8 cellular contexts compared by ENCODE assay signal in the genomic region with DNA sequence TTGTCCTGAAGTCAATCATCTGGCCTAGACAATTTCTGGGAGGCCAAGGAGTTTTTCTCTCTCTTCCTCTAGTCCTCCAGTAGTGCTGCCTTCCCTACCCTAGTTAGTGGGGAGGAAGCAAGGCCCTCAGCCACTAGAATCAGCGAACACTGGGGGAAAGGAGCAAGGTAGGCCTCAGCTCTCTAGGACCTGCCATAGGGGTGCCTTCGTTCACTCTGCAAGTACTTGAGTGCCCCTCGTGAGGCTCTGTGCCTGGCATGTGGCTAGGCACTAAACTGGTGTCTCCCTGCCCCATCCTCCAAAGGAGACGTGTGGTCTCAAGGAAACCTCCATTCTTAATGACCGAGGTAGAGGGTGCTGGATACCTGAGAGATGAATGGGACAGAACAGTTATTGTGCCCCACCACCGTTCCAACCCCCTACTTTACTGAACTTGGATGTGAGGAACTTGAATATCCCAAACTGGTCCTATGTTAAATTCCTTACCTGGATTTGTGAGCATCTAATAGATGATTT. TPM values are rescaled to one million over a fixed set of nuclear protein-coding genes. Genes with fewer than 3 reads are reported as not detected.
A peak's percentile ranks its signal among the peaks of the same experiment; 100 is the strongest.
DNase-seq lines count a peak whose midpoint lies in the region; ATAC-seq and TF ChIP-seq lines count a peak whose summit lies in the region.

No MANE protein-coding gene starts in this region.

- peak overlapping the region; percentile 98 for H3K27ac ChIP-seq in BLaER1
- peak overlapping the region; percentile 87 for H3K27ac ChIP-seq in lower lobe of right lung

- H3K9me3 Mint-ChIP-seq in activated T-cell treated with anti-CD3 and anti-CD28 coated beads, Interleukin-2, amount 50 U/mL, for 72 hours = no peaks in the 10 kb centered on the region

- peak overlapping the region; percentile 38 for H3K27ac Mint-ChIP-seq in activated T-cell treated with anti-CD3 and anti-CD28 coated beads, Interleukin-2, amount 50 U/mL, for 72 hours

- peaks cover 57% of the 10 kb centered on the region for H3K4me1 Mint-ChIP-seq in activated T-cell treated with anti-CD3 and anti-CD28 coated beads, Interleukin-2, amount 50 U/mL, for 72 hours (ENCODE audit: low read depth)

- H3K9me3 ChIP-seq in BLaER1 (no peaks in the 10 kb centered on the region), lower lobe of right lung (no peaks in the 10 kb centered on the region)

- H4K20me1 ChIP-seq in BLaER1 = peaks cover 28% of the 10 kb centered on the region

- no peak for ATAC-seq in activated T-cell treated with anti-CD3 and anti-CD28 coated beads, Interleukin-2, amount 50 U/mL, for 72 hours (replicated peaks in 1 of 2)
- no peak for ATAC-seq in lower lobe of right lung
- no peak for ATAC-seq in HG02938 (IDR thresholded peaks at IDR 0.05; ENCODE audit: unreplicated experiment)

- H3K4me1 ChIP-seq in BLaER1 (peaks cover 98% of the 10 kb centered on the region), lower lobe of right lung (peaks cover 51% of the 10 kb centered on the region)

- H3K4me3 ChIP-seq in BLaER1 (peak overlapping the region; percentile 83), lower lobe of right lung (peak overlapping the region; percentile 61)
- peak overlapping the region; percentile 91 for H3K4me3 ChIP-seq in Jurkat, Clone E6-1 (ENCODE audit: low read length)

- H3K36me3 ChIP-seq in BLaER1 (peaks cover 24% of the 10 kb centered on the region), lower lobe of right lung (peaks cover 27% of the 10 kb centered on the region)

- H3K27me3 Mint-ChIP-seq in activated T-cell treated with anti-CD3 and anti-CD28 coated beads, Interleukin-2, amount 50 U/mL, for 72 hours (ENCODE audit: low read depth) = no peaks in the 10 kb centered on the region

- peak; percentile 39 for DNase-seq in Jurkat, Clone E6-1 (ENCODE audit: low read depth, low spot score)
- peak in 1 of 2 donors; percentile 23 for DNase-seq in activated T-cell treated with anti-CD3 and anti-CD28 coated beads, Interleukin-2, amount 50 U/mL, for 72 hours
- DNase-seq in lower lobe of right lung (no peak), posterior cingulate gyrus (no peak), SW 1271 (lab: John Stamatoyannopoulos, UW) (no peak), D341Med (ENCODE audit: low spot score) (no peak)

- peak overlapping the region; percentile 83 to 95 for H3K4me3 Mint-ChIP-seq in activated T-cell treated with anti-CD3 and anti-CD28 coated beads, Interleukin-2, amount 50 U/mL, for 72 hours

- intact Hi-C loops in lower lobe of right lung (cut with DNase I) (no loop called here), posterior cingulate gyrus (cut with DNase I) (no loop called here)

- peak overlapping the region; percentile 100 for H3K4me2 ChIP-seq in BLaER1

- H3K36me3 Mint-ChIP-seq in activated T-cell treated with anti-CD3 and anti-CD28 coated beads, Interleukin-2, amount 50 U/mL, for 72 hours (ENCODE audit: insufficient read depth in 2 of 2) = peaks cover 3 to 7% of the 10 kb centered on the region in 2 donors

- peak overlapping the region; percentile 96 for H3K9ac ChIP-seq in BLaER1

- no peaks in the 10 kb centered on the region for H3K27me3 ChIP-seq in BLaER1
- H3K27me3 ChIP-seq in lower lobe of right lung (ENCODE audit: low read depth) = no peaks in the 10 kb centered on the region

- TF ChIP-seq CTCF in lower lobe of right lung (IDR thresholded peaks at IDR 0.05) = no peak

RNA-seq across cellular contexts. Expression of a gene that starts 1.1 kb away (rescaled TPM):
- 104 TPM for polyA plus RNA-seq in Jurkat, Clone E6-1 (2012; ENCODE audit: insufficient read depth, insufficient read length)
- total RNA-seq in activated T-cell treated with anti-CD3 and anti-CD28 coated beads, Interleukin-2, amount 50 U/mL, for 72 hours = 100 to 1,000 TPM; 108 to 127 TPM
- 21.5 TPM for total RNA-seq in lower lobe of right lung

RNA-seq across cellular contexts. Expression of a gene that starts 39.1 kb away (rescaled TPM):
- polyA plus RNA-seq in Jurkat, Clone E6-1 (2012; ENCODE audit: insufficient read depth, insufficient read length) = 53.9 TPM
- total RNA-seq in activated T-cell treated with anti-CD3 and anti-CD28 coated beads, Interleukin-2, amount 50 U/mL, for 72 hours = 10 to 100 TPM; 52.1 to 55.9 TPM
- 39.4 TPM for total RNA-seq in lower lobe of right lung

RNA-seq across cellular contexts. Expression of a gene that starts 43.7 kb away (rescaled TPM):
- polyA plus RNA-seq in Jurkat, Clone E6-1 (2012; ENCODE audit: insufficient read depth, insufficient read length) = 8.4 TPM
- 10 to 100 TPM; 24.1 to 27.9 TPM for total RNA-seq in activated T-cell treated with anti-CD3 and anti-CD28 coated beads, Interleukin-2, amount 50 U/mL, for 72 hours
- 30.2 TPM for total RNA-seq in lower lobe of right lung
